1 cellular context compared by ENCODE assay signal in the genomic region with DNA sequence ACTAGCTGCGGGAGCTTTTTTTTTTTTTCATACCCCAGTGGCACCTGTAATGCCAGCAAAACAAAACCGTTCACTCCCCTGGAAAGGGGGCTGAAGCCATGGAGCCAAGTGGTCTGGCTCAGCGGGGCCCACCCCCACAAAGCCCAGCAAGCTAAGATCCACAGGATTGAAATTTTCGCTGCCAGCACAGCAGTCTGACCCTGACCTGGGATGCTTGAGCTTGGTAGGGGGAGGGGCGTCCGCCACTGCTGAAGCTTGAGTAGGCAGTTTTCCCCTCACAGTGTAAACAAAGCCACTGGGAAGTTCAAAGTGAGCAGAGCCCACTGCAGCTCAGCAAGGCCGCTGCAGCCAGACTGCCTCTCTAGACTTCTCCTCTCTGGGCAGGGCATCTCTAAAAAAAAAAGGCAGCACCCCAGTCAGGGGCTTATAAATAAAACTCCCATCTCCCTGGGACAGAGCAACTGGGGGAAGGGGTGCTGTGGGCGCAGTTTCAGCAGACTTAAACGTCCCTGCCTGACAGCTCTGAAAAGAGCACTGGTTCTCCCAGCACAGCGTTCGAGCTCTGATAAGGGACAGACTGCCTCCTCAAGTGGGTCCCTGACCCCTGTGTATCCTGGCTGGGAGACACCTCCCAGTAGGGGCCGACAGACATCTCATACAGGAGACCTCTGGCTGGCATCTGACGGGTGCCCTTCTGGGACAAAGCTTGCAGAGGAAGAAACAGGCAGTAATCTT.
TF ChIP-seq lines count a peak whose summit lies in the region.

No MANE protein-coding gene starts in this region.

TF ChIP-seq in HepG2, 621 proteins besides CTCF, POLR2A, EP300 and RAD21 (continued from another document and continues in another):
- TF ChIP-seq, protein P1, sequence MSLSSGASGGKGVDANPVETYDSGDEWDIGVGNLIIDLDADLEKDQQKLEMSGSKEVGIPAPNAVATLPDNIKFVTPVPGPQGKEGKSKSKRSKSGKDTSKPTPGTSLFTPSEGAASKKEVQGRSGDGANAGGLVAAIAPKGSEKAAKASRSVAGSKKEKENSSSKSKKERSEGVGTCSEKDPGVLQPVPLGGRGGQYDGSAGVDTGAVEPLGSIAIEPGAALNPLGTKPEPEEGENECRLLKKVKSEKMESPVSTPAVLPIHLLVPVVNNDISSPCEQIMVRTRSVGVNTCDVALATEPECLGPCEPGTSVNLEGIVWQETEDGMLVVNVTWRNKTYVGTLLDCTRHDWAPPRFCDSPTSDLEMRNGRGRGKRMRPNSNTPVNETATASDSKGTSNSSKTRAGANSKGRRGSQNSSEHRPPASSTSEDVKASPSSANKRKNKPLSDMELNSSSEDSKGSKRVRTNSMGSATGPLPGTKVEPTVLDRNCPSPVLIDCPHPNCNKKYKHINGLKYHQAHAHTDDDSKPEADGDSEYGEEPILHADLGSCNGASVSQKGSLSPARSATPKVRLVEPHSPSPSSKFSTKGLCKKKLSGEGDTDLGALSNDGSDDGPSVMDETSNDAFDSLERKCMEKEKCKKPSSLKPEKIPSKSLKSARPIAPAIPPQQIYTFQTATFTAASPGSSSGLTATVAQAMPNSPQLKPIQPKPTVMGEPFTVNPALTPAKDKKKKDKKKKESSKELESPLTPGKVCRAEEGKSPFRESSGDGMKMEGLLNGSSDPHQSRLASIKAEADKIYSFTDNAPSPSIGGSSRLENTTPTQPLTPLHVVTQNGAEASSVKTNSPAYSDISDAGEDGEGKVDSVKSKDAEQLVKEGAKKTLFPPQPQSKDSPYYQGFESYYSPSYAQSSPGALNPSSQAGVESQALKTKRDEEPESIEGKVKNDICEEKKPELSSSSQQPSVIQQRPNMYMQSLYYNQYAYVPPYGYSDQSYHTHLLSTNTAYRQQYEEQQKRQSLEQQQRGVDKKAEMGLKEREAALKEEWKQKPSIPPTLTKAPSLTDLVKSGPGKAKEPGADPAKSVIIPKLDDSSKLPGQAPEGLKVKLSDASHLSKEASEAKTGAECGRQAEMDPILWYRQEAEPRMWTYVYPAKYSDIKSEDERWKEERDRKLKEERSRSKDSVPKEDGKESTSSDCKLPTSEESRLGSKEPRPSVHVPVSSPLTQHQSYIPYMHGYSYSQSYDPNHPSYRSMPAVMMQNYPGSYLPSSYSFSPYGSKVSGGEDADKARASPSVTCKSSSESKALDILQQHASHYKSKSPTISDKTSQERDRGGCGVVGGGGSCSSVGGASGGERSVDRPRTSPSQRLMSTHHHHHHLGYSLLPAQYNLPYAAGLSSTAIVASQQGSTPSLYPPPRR (CRISPR knock-in tag; IDR thresholded peaks at IDR 0.05; ENCODE audit: borderline replicate concordance): peak; percentile 49; the same call in 1 of the 2 replicates
- peak; percentile 40; the same call in 1 of the 2 replicates for TF ChIP-seq NR2C2 (CRISPR knock-in tag; IDR thresholded peaks at IDR 0.05; ENCODE audit: borderline replicate concordance)
- TF ChIP-seq RXRB (CRISPR knock-in tag; IDR thresholded peaks at IDR 0.05; ENCODE audit: borderline replicate concordance): peak; percentile 90
- TF ChIP-seq, protein P2, sequence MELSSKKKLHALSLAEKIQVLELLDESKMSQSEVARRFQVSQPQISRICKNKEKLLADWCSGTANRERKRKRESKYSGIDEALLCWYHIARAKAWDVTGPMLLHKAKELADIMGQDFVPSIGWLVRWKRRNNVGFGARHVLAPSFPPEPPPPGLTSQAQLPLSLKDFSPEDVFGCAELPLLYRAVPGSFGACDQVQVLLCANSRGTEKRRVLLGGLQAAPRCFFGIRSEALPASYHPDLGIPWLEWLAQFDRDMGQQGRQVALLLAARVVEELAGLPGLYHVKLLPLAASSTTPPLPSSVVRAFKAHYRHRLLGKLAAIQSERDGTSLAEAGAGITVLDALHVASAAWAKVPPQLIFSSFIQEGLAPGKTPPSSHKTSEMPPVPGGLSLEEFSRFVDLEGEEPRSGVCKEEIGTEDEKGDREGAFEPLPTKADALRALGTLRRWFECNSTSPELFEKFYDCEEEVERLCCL (CRISPR knock-in tag; IDR thresholded peaks at IDR 0.05; ENCODE audit: borderline replicate concordance): no peak
- peak; percentile 71; the same call in 1 of the 2 replicates for TF ChIP-seq MED1 (CRISPR knock-in tag; IDR thresholded peaks at IDR 0.05)
- TF ChIP-seq NCOA2 (CRISPR knock-in tag; IDR thresholded peaks at IDR 0.05): peak; percentile 80
- no peak for TF ChIP-seq DNMT1 (CRISPR knock-in tag; IDR thresholded peaks at IDR 0.05)
- no peak for TF ChIP-seq ZC3H4 (CRISPR knock-in tag; IDR thresholded peaks at IDR 0.05; ENCODE audit: borderline replicate concordance)
- TF ChIP-seq, protein P3, sequence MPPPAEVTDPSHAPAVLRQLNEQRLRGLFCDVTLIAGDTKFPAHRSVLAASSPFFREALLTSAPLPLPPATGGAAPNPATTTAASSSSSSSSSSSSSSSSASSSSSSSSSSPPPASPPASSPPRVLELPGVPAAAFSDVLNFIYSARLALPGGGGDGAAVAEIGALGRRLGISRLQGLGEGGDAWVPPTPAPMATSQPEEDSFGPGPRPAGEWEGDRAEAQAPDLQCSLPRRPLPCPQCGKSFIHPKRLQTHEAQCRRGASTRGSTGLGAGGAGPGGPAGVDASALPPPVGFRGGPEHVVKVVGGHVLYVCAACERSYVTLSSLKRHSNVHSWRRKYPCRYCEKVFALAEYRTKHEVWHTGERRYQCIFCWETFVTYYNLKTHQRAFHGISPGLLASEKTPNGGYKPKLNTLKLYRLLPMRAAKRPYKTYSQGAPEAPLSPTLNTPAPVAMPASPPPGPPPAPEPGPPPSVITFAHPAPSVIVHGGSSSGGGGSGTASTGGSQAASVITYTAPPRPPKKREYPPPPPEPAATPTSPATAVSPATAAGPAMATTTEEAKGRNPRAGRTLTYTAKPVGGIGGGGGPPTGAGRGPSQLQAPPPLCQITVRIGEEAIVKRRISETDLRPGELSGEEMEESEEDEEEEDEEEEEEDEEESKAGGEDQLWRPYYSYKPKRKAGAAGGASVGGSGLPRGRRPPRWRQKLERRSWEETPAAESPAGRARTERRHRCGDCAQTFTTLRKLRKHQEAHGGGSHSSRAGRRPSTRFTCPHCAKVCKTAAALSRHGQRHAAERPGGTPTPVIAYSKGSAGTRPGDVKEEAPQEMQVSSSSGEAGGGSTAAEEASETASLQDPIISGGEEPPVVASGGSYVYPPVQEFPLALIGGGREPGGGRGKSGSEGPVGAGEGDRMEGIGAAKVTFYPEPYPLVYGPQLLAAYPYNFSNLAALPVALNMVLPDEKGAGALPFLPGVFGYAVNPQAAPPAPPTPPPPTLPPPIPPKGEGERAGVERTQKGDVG (CRISPR knock-in tag; IDR thresholded peaks at IDR 0.05; ENCODE audit: borderline replicate concordance): peak; percentile 63; the same call in 1 of the 2 replicates
- 0 out of 2 replicates have a peak, but pooled peaks have one; percentile 21 for TF ChIP-seq GATAD1 (CRISPR knock-in tag; IDR thresholded peaks at IDR 0.05)
- TF ChIP-seq, protein P4, sequence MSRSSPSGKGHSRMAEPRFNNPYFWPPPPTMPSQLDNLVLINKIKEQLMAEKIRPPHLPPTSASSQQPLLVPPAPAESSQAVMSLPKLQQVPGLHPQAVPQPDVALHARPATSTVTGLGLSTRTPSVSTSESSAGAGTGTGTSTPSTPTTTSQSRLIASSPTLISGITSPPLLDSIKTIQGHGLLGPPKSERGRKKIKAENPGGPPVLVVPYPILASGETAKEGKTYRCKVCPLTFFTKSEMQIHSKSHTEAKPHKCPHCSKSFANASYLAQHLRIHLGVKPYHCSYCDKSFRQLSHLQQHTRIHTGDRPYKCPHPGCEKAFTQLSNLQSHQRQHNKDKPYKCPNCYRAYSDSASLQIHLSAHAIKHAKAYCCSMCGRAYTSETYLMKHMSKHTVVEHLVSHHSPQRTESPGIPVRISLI (CRISPR knock-in tag; IDR thresholded peaks at IDR 0.05; ENCODE audit: borderline replicate concordance): peak; percentile 72; the same call in 1 of the 2 replicates
- TF ChIP-seq, protein P5, sequence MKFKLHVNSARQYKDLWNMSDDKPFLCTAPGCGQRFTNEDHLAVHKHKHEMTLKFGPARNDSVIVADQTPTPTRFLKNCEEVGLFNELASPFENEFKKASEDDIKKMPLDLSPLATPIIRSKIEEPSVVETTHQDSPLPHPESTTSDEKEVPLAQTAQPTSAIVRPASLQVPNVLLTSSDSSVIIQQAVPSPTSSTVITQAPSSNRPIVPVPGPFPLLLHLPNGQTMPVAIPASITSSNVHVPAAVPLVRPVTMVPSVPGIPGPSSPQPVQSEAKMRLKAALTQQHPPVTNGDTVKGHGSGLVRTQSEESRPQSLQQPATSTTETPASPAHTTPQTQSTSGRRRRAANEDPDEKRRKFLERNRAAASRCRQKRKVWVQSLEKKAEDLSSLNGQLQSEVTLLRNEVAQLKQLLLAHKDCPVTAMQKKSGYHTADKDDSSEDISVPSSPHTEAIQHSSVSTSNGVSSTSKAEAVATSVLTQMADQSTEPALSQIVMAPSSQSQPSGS (CRISPR knock-in tag; IDR thresholded peaks at IDR 0.05): peak; percentile 44; the same call in 1 of the 2 replicates
- TF ChIP-seq ZNF124 (CRISPR knock-in tag; IDR thresholded peaks at IDR 0.05): peak; percentile 45; the same call in 1 of the 2 replicates
- TF ChIP-seq MIXL1 (CRISPR knock-in tag; IDR thresholded peaks at IDR 0.05): peak; percentile 58; the same call in 1 of the 2 replicates
- TF ChIP-seq NRL (CRISPR knock-in tag; IDR thresholded peaks at IDR 0.05; ENCODE audit: borderline replicate concordance): peak; percentile 60; the same call in 1 of the 2 replicates
- TF ChIP-seq ZNF589 (CRISPR knock-in tag; conservative IDR thresholded peaks at IDR 0.05): peak; percentile 44; the same call in 1 of the 2 replicates
- TF ChIP-seq SOX13 (IDR thresholded peaks at IDR 0.05): no peak
- TF ChIP-seq SOX13 (CRISPR knock-in tag; conservative IDR thresholded peaks at IDR 0.05 in 1 of 2, IDR thresholded peaks at IDR 0.05 in 1 of 2): peak in 1 of 2 experiments; percentile 60; a peak in 2 of 4 replicates
- peak; percentile 65 for TF ChIP-seq ZNF331 (CRISPR knock-in tag; IDR thresholded peaks at IDR 0.05)
- TF ChIP-seq, protein P6, sequence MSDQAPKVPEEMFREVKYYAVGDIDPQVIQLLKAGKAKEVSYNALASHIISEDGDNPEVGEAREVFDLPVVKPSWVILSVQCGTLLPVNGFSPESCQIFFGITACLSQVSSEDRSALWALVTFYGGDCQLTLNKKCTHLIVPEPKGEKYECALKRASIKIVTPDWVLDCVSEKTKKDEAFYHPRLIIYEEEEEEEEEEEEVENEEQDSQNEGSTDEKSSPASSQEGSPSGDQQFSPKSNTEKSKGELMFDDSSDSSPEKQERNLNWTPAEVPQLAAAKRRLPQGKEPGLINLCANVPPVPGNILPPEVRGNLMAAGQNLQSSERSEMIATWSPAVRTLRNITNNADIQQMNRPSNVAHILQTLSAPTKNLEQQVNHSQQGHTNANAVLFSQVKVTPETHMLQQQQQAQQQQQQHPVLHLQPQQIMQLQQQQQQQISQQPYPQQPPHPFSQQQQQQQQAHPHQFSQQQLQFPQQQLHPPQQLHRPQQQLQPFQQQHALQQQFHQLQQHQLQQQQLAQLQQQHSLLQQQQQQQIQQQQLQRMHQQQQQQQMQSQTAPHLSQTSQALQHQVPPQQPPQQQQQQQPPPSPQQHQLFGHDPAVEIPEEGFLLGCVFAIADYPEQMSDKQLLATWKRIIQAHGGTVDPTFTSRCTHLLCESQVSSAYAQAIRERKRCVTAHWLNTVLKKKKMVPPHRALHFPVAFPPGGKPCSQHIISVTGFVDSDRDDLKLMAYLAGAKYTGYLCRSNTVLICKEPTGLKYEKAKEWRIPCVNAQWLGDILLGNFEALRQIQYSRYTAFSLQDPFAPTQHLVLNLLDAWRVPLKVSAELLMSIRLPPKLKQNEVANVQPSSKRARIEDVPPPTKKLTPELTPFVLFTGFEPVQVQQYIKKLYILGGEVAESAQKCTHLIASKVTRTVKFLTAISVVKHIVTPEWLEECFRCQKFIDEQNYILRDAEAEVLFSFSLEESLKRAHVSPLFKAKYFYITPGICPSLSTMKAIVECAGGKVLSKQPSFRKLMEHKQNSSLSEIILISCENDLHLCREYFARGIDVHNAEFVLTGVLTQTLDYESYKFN (CRISPR knock-in tag; conservative IDR thresholded peaks at IDR 0.05): peak; percentile 91
- peak; percentile 40; the same call in 1 of the 2 replicates for TF ChIP-seq THAP11 (CRISPR knock-in tag; IDR thresholded peaks at IDR 0.05)
- 0 out of 2 replicates have a peak, but pooled peaks have one; percentile 74 for TF ChIP-seq KDM3A (CRISPR knock-in tag; IDR thresholded peaks at IDR 0.05; ENCODE audit: low read depth)
- TF ChIP-seq ZSCAN29 (CRISPR knock-in tag; conservative IDR thresholded peaks at IDR 0.05): no peak
- TF ChIP-seq CREM (IDR thresholded peaks at IDR 0.05): peak; percentile 25; the same call in 1 of the 2 replicates
- TF ChIP-seq CREM (CRISPR knock-in tag; IDR thresholded peaks at IDR 0.05): no peak
- TF ChIP-seq PPARG (CRISPR knock-in tag; conservative IDR thresholded peaks at IDR 0.05): peak; percentile 48; the same call in 1 of the 2 replicates
- TF ChIP-seq IRF2 (CRISPR knock-in tag; IDR thresholded peaks at IDR 0.05): peak; percentile 49; the same call in 1 of the 2 replicates
- no peak for TF ChIP-seq FOXA1 (IDR thresholded peaks at IDR 0.05)
- TF ChIP-seq FOXA1 (CRISPR knock-in tag; IDR thresholded peaks at IDR 0.05): peak; percentile 94
- peak; percentile 52; the same call in 1 of the 2 replicates for TF ChIP-seq SOX5 (CRISPR knock-in tag; IDR thresholded peaks at IDR 0.05; ENCODE audit: borderline replicate concordance)
- no peak for TF ChIP-seq JUNB (CRISPR knock-in tag; IDR thresholded peaks at IDR 0.05; ENCODE audit: borderline replicate concordance)
- peak; percentile 71; the same call in 1 of the 2 replicates for TF ChIP-seq ERF (CRISPR knock-in tag; IDR thresholded peaks at IDR 0.05)
- TF ChIP-seq, protein P7, sequence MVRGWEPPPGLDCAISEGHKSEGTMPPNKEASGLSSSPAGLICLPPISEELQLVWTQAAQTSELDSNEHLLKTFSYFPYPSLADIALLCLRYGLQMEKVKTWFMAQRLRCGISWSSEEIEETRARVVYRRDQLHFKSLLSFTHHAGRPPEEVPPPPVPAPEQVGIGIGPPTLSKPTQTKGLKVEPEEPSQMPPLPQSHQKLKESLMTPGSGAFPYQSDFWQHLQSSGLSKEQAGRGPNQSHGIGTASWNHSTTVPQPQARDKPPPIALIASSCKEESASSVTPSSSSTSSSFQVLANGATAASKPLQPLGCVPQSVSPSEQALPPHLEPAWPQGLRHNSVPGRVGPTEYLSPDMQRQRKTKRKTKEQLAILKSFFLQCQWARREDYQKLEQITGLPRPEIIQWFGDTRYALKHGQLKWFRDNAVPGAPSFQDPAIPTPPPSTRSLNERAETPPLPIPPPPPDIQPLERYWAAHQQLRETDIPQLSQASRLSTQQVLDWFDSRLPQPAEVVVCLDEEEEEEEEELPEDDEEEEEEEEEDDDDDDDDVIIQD (CRISPR knock-in tag; IDR thresholded peaks at IDR 0.05; ENCODE audit: low read depth): 0 out of 2 replicates have a peak, but pooled peaks have one; percentile 23
- TF ChIP-seq RXRA (CRISPR knock-in tag; IDR thresholded peaks at IDR 0.05): peak; percentile 91
- peak; percentile 88 for TF ChIP-seq NR2F6 (IDR thresholded peaks at IDR 0.05)
- peak; percentile 94 for TF ChIP-seq NR2F6 (CRISPR knock-in tag; IDR thresholded peaks at IDR 0.05)
- TF ChIP-seq WIZ (CRISPR knock-in tag; IDR thresholded peaks at IDR 0.05): no peak
- TF ChIP-seq PHF8 (CRISPR knock-in tag; IDR thresholded peaks at IDR 0.05): 0 out of 2 replicates have a peak, but pooled peaks have one; percentile 28
- 0 out of 2 replicates have a peak, but pooled peaks have one; percentile 34 for TF ChIP-seq ZNF878 (CRISPR knock-in tag; IDR thresholded peaks at IDR 0.05)
- no peak for TF ChIP-seq NBN (conservative IDR thresholded peaks at IDR 0.05)
